In genomic region chr2:25215948-25216679, GRCh38 we compare ENCODE assay signal across 8 cellular contexts. TPM values are rescaled to one million over a fixed set of nuclear protein-coding genes. Genes with fewer than 3 reads are reported as not detected.
DNase-seq lines count a peak whose midpoint lies in the region; ATAC-seq and TF ChIP-seq lines count a peak whose summit lies in the region.

No MANE protein-coding gene starts in this region.

- H3K4me1 Mint-ChIP-seq in endothelial cell (ENCODE audit: unreplicated experiment): peaks cover 4% of the 10 kb centered on the region

- no peaks in the 10 kb centered on the region for H3K9me3 Mint-ChIP-seq in endothelial cell (ENCODE audit: unreplicated experiment)

- H3K27ac Mint-ChIP-seq in endothelial cell (ENCODE audit: unreplicated experiment): peak overlapping the region; percentile 61

- TF ChIP-seq CTCF in endothelial cell (IDR thresholded peaks at IDR 0.05; ENCODE audit: unreplicated experiment): no peak

- peak; percentile 36 to 81 for DNase-seq in activated CD8-positive, alpha-beta memory T cell treated with anti-CD3 and anti-CD28 coated beads for 1 hour (ENCODE audit: extremely low read depth in 1 of 2, low read depth in 1 of 2)
- DNase-seq in endothelial cell (ENCODE audit: low spot score) (peak; percentile 63), SW480 (ENCODE audit: low spot score) (no peak), RKO (ENCODE audit: low spot score) (no peak)
- peak; percentile 76 for DNase-seq in stimulated activated CD8-positive, alpha-beta memory T cell treated with anti-CD3 and anti-CD28 coated beads, Interleukin-7, amount 100 ng/mL, for 24 hours (ENCODE audit: low read depth)

- H3K27me3 ChIP-seq in muscle layer of colon (ENCODE audit: control insufficient read depth in 1 of 2, insufficient read depth in 2 of 2, low read length in 2 of 2): no peaks in the 10 kb centered on the region

- no peaks in the 10 kb centered on the region for H3K9me3 ChIP-seq in muscle layer of colon (ENCODE audit: low read length)

- in situ Hi-C loops in GM18951 (cut with MboI; ENCODE audit: low sequenced_read_pairs, unreplicated experiment): no loop called here

- no peak overlapping the region for H3K9ac ChIP-seq in muscle layer of colon (ENCODE audit: low read length)

- TF ChIP-seq POLR2A in GM18951 (IDR thresholded peaks at IDR 0.05; ENCODE audit: extremely low read depth, insufficient read depth, insufficient read length): peak; percentile 74

- peak; percentile 66 for ATAC-seq in HG03439 (IDR thresholded peaks at IDR 0.05; ENCODE audit: unreplicated experiment)

- no peaks in the 10 kb centered on the region for H3K36me3 Mint-ChIP-seq in endothelial cell (ENCODE audit: low read depth, unreplicated experiment)

- H3K36me3 ChIP-seq in muscle layer of colon (ENCODE audit: insufficient read depth, low read length): no peaks in the 10 kb centered on the region

- H3K4me3 Mint-ChIP-seq in endothelial cell (ENCODE audit: unreplicated experiment): peak overlapping the region; percentile 60

- peak overlapping the region; percentile 37 to 63 for H3K4me3 ChIP-seq in muscle layer of colon (ENCODE audit: low read depth in 1 of 2, low read length in 2 of 2)

- H3K4me1 ChIP-seq in muscle layer of colon (ENCODE audit: insufficient read depth, low read length): no peaks in the 10 kb centered on the region

- peak overlapping the region; percentile 49 for H3K27ac ChIP-seq in muscle layer of colon (ENCODE audit: low read depth, low read length)

- H3K27me3 Mint-ChIP-seq in endothelial cell (ENCODE audit: unreplicated experiment): peaks cover 3% of the 10 kb centered on the region

RNA-seq across cellular contexts. Expression of gene POMC, which starts 47.7 kb away (rescaled TPM):
- total RNA-seq in endothelial cell (ENCODE audit: unreplicated experiment): 0.64 TPM

Comparison
In these comparisons a context has a peak if more than half of its experiments do, and no peak if none do; other contexts are left out.
1. DNase-seq: peak in activated CD8-positive, alpha-beta memory T cell treated with anti-CD3 and anti-CD28 coated beads for 1 hour (2 of 2), endothelial cell (single experiment) and stimulated activated CD8-positive, alpha-beta memory T cell treated with anti-CD3 and anti-CD28 coated beads, Interleukin-7, amount 100 ng/mL, for 24 hours (single experiment); none in SW480 (single experiment) and RKO (single experiment).